ENCODE assay signal across 26 cellular contexts in the genomic region with DNA sequence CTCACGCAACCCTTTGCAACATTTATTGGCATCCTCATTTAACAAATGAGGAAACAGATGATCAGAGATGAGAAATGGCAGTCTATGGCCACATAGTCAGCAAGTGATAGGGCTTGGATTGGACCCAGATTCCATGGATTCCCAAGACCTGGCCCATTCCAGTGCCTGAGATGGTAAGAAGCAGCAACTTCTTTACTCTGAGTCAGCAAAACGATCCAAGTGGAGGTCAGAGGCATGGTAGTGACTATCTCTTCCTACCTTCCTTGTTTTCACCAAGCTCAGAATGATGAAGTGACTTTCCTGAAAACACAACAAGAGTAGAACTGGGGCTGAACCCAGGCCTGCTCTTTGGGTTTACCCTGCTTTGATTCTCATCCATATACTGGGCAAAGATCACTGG.
DNase-seq lines count a peak whose midpoint lies in the region; ATAC-seq, FAIRE-seq and TF ChIP-seq lines count a peak whose summit lies in the region.
"Had no signal": no experiment of that assay in that cellular context is flagged by ENCODE, and none has a peak within 500 bp of the region (broad histone marks: within the 10 kb centered on the region; RNA-seq: fewer than 3 reads in every experiment).

No MANE protein-coding gene starts in this region.

- no peak overlapping the region for H3K18ac ChIP-seq in IMR-90 (ENCODE audit: low read depth, low read length)

- BruUV-seq in IMR-90 (replicated peaks; lab: Mats Ljungman, UMichigan) = no TSS peak

- H4K20me1 ChIP-seq in IMR-90 (ENCODE audit: insufficient read depth, low read length) = no peaks in the 10 kb centered on the region
- H4K20me1 ChIP-seq: BLaER1 treated with 17β-estradiol and CSF1 and Interleukin-3, amounts not matched to agents 10 nM and 100 nM had no signal

- no peak for FAIRE-seq in A549 (lab: Jason Lieb, UNC)
- peak; percentile 79 for FAIRE-seq in bronchial epithelial cell (lab: Jason Lieb, UNC)
- FAIRE-seq in H54 (lab: Jason Lieb, UNC) = no peak
- FAIRE-seq: A204.1, GM12878, GM12892, GM18507 had no signal

- POLR2A ChIA-PET in A549 (lab: Yijun Ruan, JAX) = no interaction called here
- POLR2A ChIA-PET in IMR-90 (lab: Charles Lee; ENCODE audit: unreplicated experiment) = no interaction called here

- H3K4me1 ChIP-seq in A549 (no peaks in the 10 kb centered on the region), IMR-90 (ENCODE audit: control insufficient read depth, insufficient read depth, low read length) (peaks cover 2% of the 10 kb centered on the region; the same call in 1 of the 2 replicates)

- intact Hi-C loops in IMR-90 (cut with micrococcal nuclease) = no loop called here

- H3K56ac ChIP-seq in IMR-90 (ENCODE audit: extremely low read depth, insufficient read depth, low read length) = no peak overlapping the region

- no peak overlapping the region for H4K5ac ChIP-seq in IMR-90 (ENCODE audit: low read depth, low read length)

- no peaks in the 10 kb centered on the region; the same call in 2 of the 3 replicates for H3K9me3 ChIP-seq in A549
- no peaks in the 10 kb centered on the region for H3K9me3 ChIP-seq in IMR-90 (ENCODE audit: control insufficient read depth, insufficient read depth, low read length)

- H2AK9ac ChIP-seq in IMR-90 (replicated peaks; ENCODE audit: low read depth, low read length, poor library complexity) = no peak overlapping the region

- no peak overlapping the region for H2BK20ac ChIP-seq in IMR-90 (ENCODE audit: low read depth, low read length)

- H3K4me3 ChIP-seq in A549 = no peak overlapping the region
- H3K4me3 ChIP-seq in IMR-90 (ENCODE audit: insufficient read depth, low read depth, low read length) = no peak overlapping the region
- no peak overlapping the region for H3K4me3 ChIP-seq in bronchial epithelial cell (ENCODE audit: low read depth, low read length)
- H3K4me3 ChIP-seq: BLaER1 treated with 17β-estradiol and CSF1 and Interleukin-3, amounts not matched to agents 10 nM and 100 nM; GM12878 had no signal

- CTCF ChIA-PET in A549 (lab: Yijun Ruan, JAX) (no interaction called here), IMR-90 (lab: Yijun Ruan, JAX) (no interaction called here)

- H2BK120ac ChIP-seq in IMR-90 (ENCODE audit: low read depth, low read length) = no peak overlapping the region

- no peak for TF ChIP-seq EP300 in A549 (IDR thresholded peaks at IDR 0.05)

- no peak for ATAC-seq in A549
- no peak for ATAC-seq in IMR-90 (ENCODE audit: low read depth)
- ATAC-seq: GM12878 had no signal

- no peak overlapping the region for H4K8ac ChIP-seq in IMR-90 (ENCODE audit: low read depth in 2 of 2, low read length in 2 of 2)

- H3K14ac ChIP-seq in IMR-90 (replicated peaks; ENCODE audit: low read depth, low read length) = no peak overlapping the region

- 34% methylated on average over 2 of the region's 2 CpGs for WGBS in A549 (ENCODE audit: missing lambda C conversion rate)
- 67% methylated on average over 1 of the region's 2 CpGs; no CpG with 5 or more reads in 1 of the 2 experiments for WGBS in IMR-90 (ENCODE audit: extremely low coverage in 2 of 2, insufficient read length in 1 of 2), 2 experiments

- no peak overlapping the region for H3K4ac ChIP-seq in IMR-90 (ENCODE audit: low read depth, low read length)

- DNase-seq in A549 (ENCODE audit: low read depth in 1 of 2, low spot score in 1 of 2) (no peak), IMR-90 (no peak), bronchial epithelial cell (ENCODE audit: low read depth) (no peak), islet precursor cell (peak; percentile 7), SIG-M5 (lab: John Stamatoyannopoulos, UW) (no peak), H54 (ENCODE audit: insufficient read length, low spot score) (no peak), NCI-H146 (lab: John Stamatoyannopoulos, UW) (no peak)
- DNase-seq: 8988T; AML-193; CD4-positive, alpha-beta memory T cell; CD4-positive, CD25-positive, alpha-beta regulatory T cell; CD8-positive, alpha-beta memory T cell; COR-L47; DMS 273 treated with DMSO at 0.1 percent for 48 hours; DMS153; DMS53; DMS79; DND-41; EL; GDM1 had no signal

- H3K27ac ChIP-seq in A549 (no peak overlapping the region), IMR-90 (ENCODE audit: insufficient read depth, low read length) (no peak overlapping the region)
- H3K27ac ChIP-seq: BLaER1 treated with 17β-estradiol and CSF1 and Interleukin-3, amounts not matched to agents 10 nM and 100 nM; C4-2B had no signal

- TF ChIP-seq RAD21 in A549 (conservative IDR thresholded peaks at IDR 0.05 in 1 of 2, IDR thresholded peaks at IDR 0.05 in 1 of 2) (no peak), IMR-90 (IDR thresholded peaks at IDR 0.05; ENCODE audit: low read length) (no peak)

- no peak overlapping the region for H2AFZ ChIP-seq in IMR-90 (replicated peaks; ENCODE audit: low read length, poor library complexity)

- no peak overlapping the region for H2AK5ac ChIP-seq in IMR-90 (ENCODE audit: low read depth, low read length)

- no peak overlapping the region for H3K23ac ChIP-seq in IMR-90 (ENCODE audit: low read depth, low read length)

- dilution Hi-C loops in IMR-90 (cut with HindIII; ENCODE audit: low sequenced_read_pairs, unreplicated experiment) = no loop called here

- no peaks in the 10 kb centered on the region for H3K9me1 ChIP-seq in IMR-90 (ENCODE audit: insufficient read depth, low read length)

- no peak for TF ChIP-seq CTCF in A549 (IDR thresholded peaks at IDR 0.05)
- no peak for TF ChIP-seq CTCF in IMR-90 (conservative IDR thresholded peaks at IDR 0.05; ENCODE audit: low read depth, low read length)
- TF ChIP-seq CTCF in bronchial epithelial cell (IDR thresholded peaks at IDR 0.05; ENCODE audit: insufficient read depth, low read length, severe bottlenecking) = no peak

- in situ Hi-C loops in IMR-90 (cut with MboI; ENCODE audit: low sequenced_read_pairs) = no loop called here

- H3K27me3 ChIP-seq in IMR-90 (ENCODE audit: control insufficient read depth, insufficient read depth, low read length) (no peaks in the 10 kb centered on the region), bronchial epithelial cell (ENCODE audit: control insufficient read depth, insufficient read depth, low read length) (no peaks in the 10 kb centered on the region)

- H3K36me3 ChIP-seq in IMR-90 (ENCODE audit: control insufficient read depth, insufficient read depth, low read length) = no peaks in the 10 kb centered on the region; the same call in 1 of the 2 replicates
- no peaks in the 10 kb centered on the region for H3K36me3 ChIP-seq in bronchial epithelial cell (ENCODE audit: control insufficient read depth, insufficient read depth, low read length)

- H2BK5ac ChIP-seq in IMR-90 (ENCODE audit: low read depth, low read length, poor library complexity, severe bottlenecking) = no peak overlapping the region

- TF ChIP-seq POLR2A in A549 (IDR thresholded peaks at IDR 0.05; ENCODE audit: low read length) = no peak
- TF ChIP-seq POLR2A in IMR-90 (IDR thresholded peaks at IDR 0.05; ENCODE audit: low read depth, low read length) = no peak
- no peak for TF ChIP-seq POLR2A in H54 (IDR thresholded peaks at IDR 0.05; ENCODE audit: low read depth, low read length)

- H3K4me2 ChIP-seq in A549 (no peak overlapping the region), IMR-90 (ENCODE audit: low read depth, low read length) (no peak overlapping the region)
- H3K4me2 ChIP-seq: BLaER1 treated with 17β-estradiol and CSF1 and Interleukin-3, amounts not matched to agents 10 nM and 100 nM had no signal

- no peak overlapping the region for H3K9ac ChIP-seq in IMR-90 (ENCODE audit: low read depth, low read length)
- H3K9ac ChIP-seq: BLaER1 treated with 17β-estradiol and CSF1 and Interleukin-3, amounts not matched to agents 10 nM and 100 nM had no signal

- no peaks in the 10 kb centered on the region; a peak in 1 of 4 replicates for H3K79me1 ChIP-seq in IMR-90 (ENCODE audit: low read depth in 1 of 2, low read length in 2 of 2)

- H2BK15ac ChIP-seq in IMR-90 (ENCODE audit: low read depth, low read length) = no peak overlapping the region

- H4K91ac ChIP-seq in IMR-90 (ENCODE audit: insufficient read depth, low read depth, low read length) = no peak overlapping the region

TF ChIP-seq in A549, 52 proteins besides CTCF, POLR2A, EP300 and RAD21:
- TF ChIP-seq FOSL2 (IDR thresholded peaks at IDR 0.05) = no peak
- no peak for TF ChIP-seq FOSL2 (CRISPR knock-in tag; IDR thresholded peaks at IDR 0.05)
- peak; percentile 52 for TF ChIP-seq MAFK (IDR thresholded peaks at IDR 0.05; ENCODE audit: partially characterized antibody)
- no peak for TF ChIP-seq PHF8 (IDR thresholded peaks at IDR 0.05; ENCODE audit: borderline replicate concordance, low read depth)

TF ChIP-seq in IMR-90, 13 proteins besides CTCF, POLR2A, EP300 and RAD21:
- TF ChIP-seq SMC3 (IDR thresholded peaks at IDR 0.05; ENCODE audit: low read depth, low read length) = no peak
- TF ChIP-seq MAFK (IDR thresholded peaks at IDR 0.05; ENCODE audit: low read depth, low read length) = peak; percentile 66
